In genomic region chr7:41826641-41827040, GRCh38 we compare ENCODE assay signal across 23 cellular contexts.
DNase-seq lines count a peak whose midpoint lies in the region; ATAC-seq, FAIRE-seq and TF ChIP-seq lines count a peak whose summit lies in the region.
"Had no signal": no experiment of that assay in that cellular context is flagged by ENCODE, and none has a peak within 500 bp of the region (broad histone marks: within the 10 kb centered on the region; RNA-seq: fewer than 3 reads in every experiment).

No MANE protein-coding gene starts in this region.

- H3K36me3 Mint-ChIP-seq in natural killer cell: no peaks in the 10 kb centered on the region
- H3K36me3 Mint-ChIP-seq: CD8-positive, alpha-beta T cell had no signal

- H3K9me3 ChIP-seq in mesenchymal stem cell (ENCODE audit: control insufficient read depth, low read length): peaks cover 1% of the 10 kb centered on the region
- H3K9me3 ChIP-seq in mammary epithelial cell (replicated peaks; ENCODE audit: insufficient read depth, low read length): no peaks in the 10 kb centered on the region
- H3K9me3 ChIP-seq: Caco-2 had no signal

- H3K14ac ChIP-seq in mesenchymal stem cell (ENCODE audit: low read length in 2 of 2): no peak overlapping the region

- intact Hi-C loops in natural killer cell (cut with micrococcal nuclease): no loop called here
- intact Hi-C loops in mammary epithelial cell (cut with micrococcal nuclease): loop anchor here (1.0 kb wide), 1 partner anchor 8 kb away; no protein-coding TSS in a partner anchor

- in situ Hi-C loops in mammary epithelial cell (cut with MboI; ENCODE audit: low sequenced_read_pairs in 2 of 2): no loop called here

- H3K36me3 ChIP-seq in mesenchymal stem cell (ENCODE audit: control insufficient read depth in 1 of 2, insufficient read depth in 2 of 2, low read depth in 1 of 2, low read length in 2 of 2) (no peaks in the 10 kb centered on the region), mammary epithelial cell (ENCODE audit: insufficient read depth, low read length) (no peaks in the 10 kb centered on the region)

- H4K8ac ChIP-seq in mesenchymal stem cell (ENCODE audit: low read length): no peak overlapping the region

- H3K27me3 Mint-ChIP-seq in natural killer cell (ENCODE audit: low read depth in 2 of 2): peaks cover 0 to 11% of the 10 kb centered on the region in 2 donors

- CTCF ChIA-PET in mammary epithelial cell (lab: Charles Lee; ENCODE audit: low non-redundant PET): no interaction called here

- BruUV-seq in mammary epithelial cell (replicated peaks; lab: Mats Ljungman, UMichigan): no TSS peak

- H3K23ac ChIP-seq in mesenchymal stem cell (ENCODE audit: low read length in 2 of 2): no peak overlapping the region

- H3K27ac ChIP-seq in mesenchymal stem cell (ENCODE audit: low read length, poor library complexity, severe bottlenecking): no peak overlapping the region
- no peak overlapping the region for H3K27ac ChIP-seq in mammary epithelial cell (ENCODE audit: insufficient read depth, low read depth, low read length)
- H3K27ac ChIP-seq: A549, C4-2B, HL-60 had no signal

- no peaks in the 10 kb centered on the region for H3K9me3 Mint-ChIP-seq in natural killer cell
- H3K9me3 Mint-ChIP-seq: CD8-positive, alpha-beta T cell had no signal

- WGBS in mesenchymal stem cell: 100% methylated on average over 1 of the region's 1 CpG
- WGBS in mammary epithelial cell (ENCODE audit: low coverage, missing lambda C conversion rate): 100% methylated on average over 1 of the region's 1 CpG

- peak; percentile 33 for FAIRE-seq in GM19239 (lab: Jason Lieb, UNC)
- FAIRE-seq: A549, H1 had no signal

- TF ChIP-seq CTCF in GM12865 (IDR thresholded peaks at IDR 0.05; ENCODE audit: insufficient read depth, low read depth, low read length, missing control alignments) (no peak), natural killer cell (IDR thresholded peaks at IDR 0.05) (no peak), mammary epithelial cell (conservative IDR thresholded peaks at IDR 0.05 in 1 of 2, IDR thresholded peaks at IDR 0.05 in 1 of 2; ENCODE audit: extremely low read depth in 1 of 2, insufficient read depth in 1 of 2, low read depth in 1 of 2, low read length in 2 of 2) (no peak)

- no peaks in the 10 kb centered on the region for H3K79me2 ChIP-seq in mammary epithelial cell (ENCODE audit: insufficient read depth, low read length)

- DNase-seq in GM12865 (ENCODE audit: low read depth) (peak; percentile 12), GM19239 (ENCODE audit: insufficient read length, low spot score) (no peak), MV-4-11 (lab: John Stamatoyannopoulos, UW) (peak; percentile 30), mesenchymal stem cell (no peak), natural killer cell (no peak), ureter (ENCODE audit: low spot score) (no peak), mammary epithelial cell (no peak), mucosa of gallbladder (ENCODE audit: low spot score) (no peak)
- DNase-seq: Caco-2; CD8-positive, alpha-beta T cell; GDM1; NCI-H1092 treated with DMSO at 0.1 percent for 48 hours; NCI-H1436; NCI-H187 treated with DMSO at 0.1 percent for 48 hours; NCI-H2171 treated with DMSO at 0.1 percent for 48 hours; NCI-H345; NCI-H510A treated with DMSO at 0.1 percent for 48 hours; NCI-H748 treated with DMSO at 0.1 percent for 48 hours; SIG-M5 had no signal

- no peak overlapping the region for H3K9ac ChIP-seq in mesenchymal stem cell (ENCODE audit: low read length)
- no peak overlapping the region for H3K9ac ChIP-seq in mammary epithelial cell (ENCODE audit: insufficient read depth, low read length)

- no peaks in the 10 kb centered on the region for H3K79me1 ChIP-seq in mesenchymal stem cell (replicated peaks; ENCODE audit: low read length, poor library complexity, severe bottlenecking)

- H3K4me2 ChIP-seq in mesenchymal stem cell (ENCODE audit: low read length, poor library complexity, severe bottlenecking): no peak overlapping the region
- H3K4me2 ChIP-seq in mammary epithelial cell (ENCODE audit: insufficient read depth, low read depth, low read length): no peak overlapping the region
- H3K4me2 ChIP-seq: A549 had no signal

- H3K4ac ChIP-seq in mesenchymal stem cell (ENCODE audit: low read depth in 1 of 2, low read length in 2 of 2): no peak overlapping the region

- H3K27me3 ChIP-seq in mesenchymal stem cell (ENCODE audit: control insufficient read depth in 1 of 2, insufficient read depth in 1 of 2, low read length in 2 of 2) (no peaks in the 10 kb centered on the region), mammary epithelial cell (ENCODE audit: insufficient read depth, low read length) (no peaks in the 10 kb centered on the region)

- ATAC-seq in natural killer cell: no peak
- ATAC-seq: A549; CD8-positive, alpha-beta T cell had no signal

- H3K4me1 ChIP-seq in mesenchymal stem cell (ENCODE audit: control insufficient read depth, insufficient read depth, low read depth, low read length) (peaks cover 3% of the 10 kb centered on the region), mammary epithelial cell (ENCODE audit: insufficient read depth, low read length) (no peaks in the 10 kb centered on the region)
- H3K4me1 ChIP-seq: A549 had no signal

- H4K20me1 ChIP-seq in mammary epithelial cell (ENCODE audit: insufficient read depth, low read length): no peaks in the 10 kb centered on the region

- no peak overlapping the region for H2BK12ac ChIP-seq in mesenchymal stem cell (ENCODE audit: low read length in 2 of 2)

- no peak overlapping the region for H3K4me3 Mint-ChIP-seq in natural killer cell
- H3K4me3 Mint-ChIP-seq: CD8-positive, alpha-beta T cell had no signal

- H2BK120ac ChIP-seq in mesenchymal stem cell (ENCODE audit: low read depth, low read length): no peak overlapping the region

- H3K18ac ChIP-seq in mesenchymal stem cell (ENCODE audit: low read depth in 1 of 2, low read length in 2 of 2): no peak overlapping the region

- H2BK15ac ChIP-seq in mesenchymal stem cell (ENCODE audit: low read depth, poor library complexity, severe bottlenecking): no peak overlapping the region

- no peak overlapping the region for H3K27ac Mint-ChIP-seq in natural killer cell
- H3K27ac Mint-ChIP-seq: CD8-positive, alpha-beta T cell had no signal

- no peak overlapping the region for H3K4me3 ChIP-seq in GM12865 (ENCODE audit: low read depth, low read length)
- no peak overlapping the region for H3K4me3 ChIP-seq in mesenchymal stem cell (ENCODE audit: insufficient read depth in 1 of 2, low read depth in 1 of 2, low read length in 2 of 2)
- H3K4me3 ChIP-seq in mammary epithelial cell (replicated peaks in 1 of 3; ENCODE audit: insufficient read depth in 1 of 3, low read depth in 2 of 3, low read length in 3 of 3): no peak overlapping the region
- H3K4me3 ChIP-seq: A549 had no signal

- H2AFZ ChIP-seq in mesenchymal stem cell (ENCODE audit: low read depth, low read length) (no peak overlapping the region), mammary epithelial cell (ENCODE audit: low read depth, low read length) (no peak overlapping the region)

- H3K4me1 Mint-ChIP-seq in natural killer cell: no peaks in the 10 kb centered on the region

- peak overlapping the region; percentile 68 for H2AK5ac ChIP-seq in mesenchymal stem cell (ENCODE audit: low read length, severe bottlenecking)

- H4K91ac ChIP-seq in mesenchymal stem cell (ENCODE audit: low read length): no peak overlapping the region

- H2BK5ac ChIP-seq in mesenchymal stem cell (ENCODE audit: low read depth, low read length, poor library complexity, severe bottlenecking): no peak overlapping the region

- dilution Hi-C loops in mammary epithelial cell (cut with HindIII; ENCODE audit: low sequenced_read_pairs): no loop called here

Comparison
In these comparisons a context has a peak if more than half of its experiments do, and no peak if none do; other contexts are left out.
1. DNase-seq: peak in GM12865 (single experiment) and MV-4-11 (single experiment); none in GM19239 (single experiment), mesenchymal stem cell (single experiment), natural killer cell (single experiment), ureter (single experiment), mammary epithelial cell (single experiment) and mucosa of gallbladder (single experiment).